23 cellular contexts compared by ENCODE assay signal in genomic region chr12:113946175-113946574, GRCh38. TPM values are rescaled to one million over a fixed set of nuclear protein-coding genes. Genes with fewer than 3 reads are reported as not detected.
A peak's percentile ranks its signal among the peaks of the same experiment; 100 is the strongest.
DNase-seq lines count a peak whose midpoint lies in the region; ATAC-seq and TF ChIP-seq lines count a peak whose summit lies in the region.
"Had no signal": no experiment of that assay in that cellular context is flagged by ENCODE, and none has a peak within 500 bp of the region (broad histone marks: within the 10 kb centered on the region; RNA-seq: fewer than 3 reads in every experiment).

No MANE protein-coding gene starts in this region.

- H3K36me3 Mint-ChIP-seq in endothelial cell (ENCODE audit: low read depth, unreplicated experiment): peaks cover 53% of the 10 kb centered on the region

- no peak overlapping the region for H3K23ac ChIP-seq in trophoblast cell (ENCODE audit: low read length)

- no CpG with 5 or more reads among the region's 8 CpGs for WGBS in trophoblast cell (ENCODE audit: extremely low coverage, insufficient coverage, insufficient read length)

- no peaks in the 10 kb centered on the region for H3K4me1 Mint-ChIP-seq in endothelial cell (ENCODE audit: unreplicated experiment)
- H3K4me1 Mint-ChIP-seq: B cell had no signal

- H3K9me3 ChIP-seq in SJSA1 (replicated peaks) (no peaks in the 10 kb centered on the region), trophoblast cell (ENCODE audit: insufficient read depth, low read depth, low read length) (peaks cover 2% of the 10 kb centered on the region)
- H3K9me3 ChIP-seq: A549; BLaER1 treated with 17β-estradiol and CSF1 and Interleukin-3, amounts not matched to agents 10 nM and 100 nM; Caco-2 had no signal

- no peak overlapping the region for H2AK5ac ChIP-seq in trophoblast cell (ENCODE audit: low read length)

- no peak overlapping the region for H3K27ac Mint-ChIP-seq in endothelial cell (ENCODE audit: unreplicated experiment)
- H3K27ac Mint-ChIP-seq: B cell; CD4-positive, alpha-beta T cell; CD8-positive, alpha-beta T cell had no signal

- no peak overlapping the region for H3K18ac ChIP-seq in trophoblast cell (ENCODE audit: low read length)

- DNase-seq in SJSA1 (ENCODE audit: low read depth in 1 of 2, low spot score in 2 of 2) (peak; percentile 73 to 94), endothelial cell (ENCODE audit: low spot score) (no peak), trophoblast cell (no peak), DMS114 treated with DMSO at 0.1 percent for 48 hours (lab: John Stamatoyannopoulos, UW; ENCODE audit: unreplicated experiment) (no peak), RWPE1 (ENCODE audit: low spot score) (no peak)
- DNase-seq: 8988T; AML-193; Caco-2; Calu3; CD4-positive, alpha-beta T cell; CD8-positive, alpha-beta T cell; DMS153; DMS53; DMS79; DND-41; EL; GDM1 had no signal

- no peak overlapping the region for H3K9ac ChIP-seq in trophoblast cell (ENCODE audit: low read length)
- H3K9ac ChIP-seq: BLaER1 treated with 17β-estradiol and CSF1 and Interleukin-3, amounts not matched to agents 10 nM and 100 nM had no signal

- CTCF ChIA-PET in RWPE1 (lab: Yijun Ruan, JAX): no interaction called here

- no peaks in the 10 kb centered on the region for H3K79me2 ChIP-seq in trophoblast cell (ENCODE audit: control insufficient read depth, insufficient read depth, low read length, poor library complexity)

- no peaks in the 10 kb centered on the region for H3K9me3 Mint-ChIP-seq in endothelial cell (ENCODE audit: unreplicated experiment)
- H3K9me3 Mint-ChIP-seq: CD4-positive, alpha-beta T cell; CD8-positive, alpha-beta T cell had no signal

- no peak overlapping the region for H2AFZ ChIP-seq in trophoblast cell (ENCODE audit: insufficient read depth, low read length, poor library complexity)

- H3K4me3 ChIP-seq in SJSA1: no peak overlapping the region
- H3K4me3 ChIP-seq in trophoblast cell (ENCODE audit: low read depth, low read length): peak overlapping the region; percentile 12
- H3K4me3 ChIP-seq: A549; BLaER1 treated with 17β-estradiol and CSF1 and Interleukin-3, amounts not matched to agents 10 nM and 100 nM; GM12878 had no signal

- no peak overlapping the region for H3K4me2 ChIP-seq in trophoblast cell (ENCODE audit: low read length)
- H3K4me2 ChIP-seq: A549; BLaER1 treated with 17β-estradiol and CSF1 and Interleukin-3, amounts not matched to agents 10 nM and 100 nM had no signal

- POLR2A ChIA-PET in RWPE1 (lab: Yijun Ruan, JAX; ENCODE audit: low non-redundant PET): no interaction called here

- H4K91ac ChIP-seq in trophoblast cell (ENCODE audit: low read depth, low read length): no peak overlapping the region

- no peak for ATAC-seq in HG03354 (IDR thresholded peaks at IDR 0.05; ENCODE audit: poor library complexity, severe bottlenecking, unreplicated experiment)
- ATAC-seq: A549; CD8-positive, alpha-beta T cell; GM12878 had no signal

- H3K14ac ChIP-seq in trophoblast cell (ENCODE audit: low read length): no peak overlapping the region

- no peak overlapping the region for H4K8ac ChIP-seq in trophoblast cell (ENCODE audit: low read depth, low read length)

- peak overlapping the region; percentile 16 for H3K4me3 Mint-ChIP-seq in endothelial cell (ENCODE audit: unreplicated experiment)
- H3K4me3 Mint-ChIP-seq: B cell; CD4-positive, alpha-beta T cell; CD8-positive, alpha-beta T cell had no signal

- H2BK12ac ChIP-seq in trophoblast cell (ENCODE audit: low read length): no peak overlapping the region

- H3K27me3 ChIP-seq in SJSA1 (replicated peaks): no peaks in the 10 kb centered on the region
- no peaks in the 10 kb centered on the region for H3K27me3 ChIP-seq in trophoblast cell (ENCODE audit: insufficient read depth, low read length)
- H3K27me3 ChIP-seq: BLaER1 treated with 17β-estradiol and CSF1 and Interleukin-3, amounts not matched to agents 10 nM and 100 nM had no signal

- no peak overlapping the region for H3K4ac ChIP-seq in trophoblast cell (ENCODE audit: low read depth, low read length)

- peaks cover 7% of the 10 kb centered on the region for H3K27me3 Mint-ChIP-seq in endothelial cell (ENCODE audit: unreplicated experiment)
- H3K27me3 Mint-ChIP-seq: B cell; CD4-positive, alpha-beta T cell had no signal

- H2BK120ac ChIP-seq in trophoblast cell (ENCODE audit: insufficient read depth, low read length, poor library complexity): no peak overlapping the region

- H3K4me1 ChIP-seq in SJSA1 (replicated peaks) (no peaks in the 10 kb centered on the region), trophoblast cell (ENCODE audit: control insufficient read depth in 1 of 2, insufficient read depth in 2 of 2, low read length in 2 of 2) (no peaks in the 10 kb centered on the region)
- H3K4me1 ChIP-seq: A549, Caco-2 had no signal

- H3K36me3 ChIP-seq in SJSA1 (peaks cover 98% of the 10 kb centered on the region), trophoblast cell (ENCODE audit: control insufficient read depth in 1 of 2, insufficient read depth in 2 of 2, low read length in 2 of 2) (peaks cover 48 to 66% of the 10 kb centered on the region in 2 experiments)

- no peak overlapping the region for H4K12ac ChIP-seq in trophoblast cell (ENCODE audit: low read depth, low read length)

- TF ChIP-seq CTCF in endothelial cell (IDR thresholded peaks at IDR 0.05; ENCODE audit: unreplicated experiment) (no peak), RWPE1 (conservative IDR thresholded peaks at IDR 0.05; ENCODE audit: low read depth) (no peak)

- H3K79me1 ChIP-seq in trophoblast cell (ENCODE audit: low read length): no peaks in the 10 kb centered on the region

- H3K27ac ChIP-seq in SJSA1 (no peak overlapping the region), trophoblast cell (ENCODE audit: low read depth, low read length) (no peak overlapping the region), RWPE1 (no peak overlapping the region)
- H3K27ac ChIP-seq: A549; BLaER1 treated with 17β-estradiol and CSF1 and Interleukin-3, amounts not matched to agents 10 nM and 100 nM; C4-2B had no signal

- H2BK5ac ChIP-seq in trophoblast cell (ENCODE audit: low read depth, low read length, poor library complexity): no peak overlapping the region

RNA-seq across cellular contexts. Expression of gene RBM19, which starts 19.9 kb away (rescaled TPM):
- 271 and 433 TPM in 2 replicates for total RNA-seq in SJSA1 (2014; rRNA removed; shearing (Covaris generic))
- total RNA-seq in endothelial cell (ENCODE audit: unreplicated experiment): 27.4 TPM
- 13.4 and 13.5 TPM in 2 replicates for polyA plus RNA-seq in trophoblast cell (2013)

Comparison
In these comparisons a context has a peak if more than half of its experiments do, and no peak if none do; other contexts are left out.
1. DNase-seq: peak in SJSA1 (2 of 2); none in endothelial cell (single experiment), trophoblast cell (0 of 2), DMS114 treated with DMSO at 0.1 percent for 48 hours (single experiment) and RWPE1 (single experiment).